Comparison of ENCODE assay signal across 21 cellular contexts in genomic region chr12:84983289-84983688, GRCh38. TPM values are rescaled to one million over a fixed set of nuclear protein-coding genes. Genes with fewer than 3 reads are reported as not detected.
A peak's percentile ranks its signal among the peaks of the same experiment; 100 is the strongest.
DNase-seq lines count a peak whose midpoint lies in the region; ATAC-seq, FAIRE-seq and TF ChIP-seq lines count a peak whose summit lies in the region.
"Had no signal": no experiment of that assay in that cellular context is flagged by ENCODE, and none has a peak within 500 bp of the region (broad histone marks: within the 10 kb centered on the region; RNA-seq: fewer than 3 reads in every experiment).

No MANE protein-coding gene starts in this region.

- no peaks in the 10 kb centered on the region for H3K36me3 Mint-ChIP-seq in glutamatergic neuron (ENCODE audit: unreplicated experiment)
- H3K36me3 Mint-ChIP-seq: CD4-positive, CD25-positive, alpha-beta regulatory T cell had no signal

- ATAC-seq in HG02759 (IDR thresholded peaks at IDR 0.05; ENCODE audit: unreplicated experiment), result no peak
- ATAC-seq in lower lobe of right lung, result no peak
- ATAC-seq: HepG2 had no signal

- intact Hi-C loops in lower lobe of right lung (cut with DNase I), result no loop called here

- H3K9me3 ChIP-seq in lower lobe of right lung, result no peaks in the 10 kb centered on the region
- H3K9me3 ChIP-seq: BLaER1 treated with 17β-estradiol and CSF1 and Interleukin-3, amounts not matched to agents 10 nM and 100 nM had no signal

- no peak for TF ChIP-seq POLR2A in GM12891 (IDR thresholded peaks at IDR 0.05; ENCODE audit: low read depth, low read length)

- no peaks in the 10 kb centered on the region for H3K4me1 ChIP-seq in lower lobe of right lung
- H3K4me1 ChIP-seq: BLaER1 treated with 17β-estradiol and CSF1 and Interleukin-3, amounts not matched to agents 10 nM and 100 nM had no signal

- in situ Hi-C loops in SK-MEL-5 (cut with HindIII; ENCODE audit: low pct_unique_long_range_greater_than_20kb, low sequenced_read_pairs), result no loop called here

- no peaks in the 10 kb centered on the region for H3K9me3 Mint-ChIP-seq in glutamatergic neuron (ENCODE audit: unreplicated experiment)

- H3K27me3 Mint-ChIP-seq in glutamatergic neuron (ENCODE audit: unreplicated experiment), result no peaks in the 10 kb centered on the region
- H3K27me3 Mint-ChIP-seq: CD4-positive, CD25-positive, alpha-beta regulatory T cell had no signal

- no peaks in the 10 kb centered on the region for H3K27me3 ChIP-seq in lower lobe of right lung (ENCODE audit: low read depth)
- H3K27me3 ChIP-seq: BLaER1 treated with 17β-estradiol and CSF1 and Interleukin-3, amounts not matched to agents 10 nM and 100 nM had no signal

- no peak overlapping the region for H3K4me3 ChIP-seq in lower lobe of right lung
- H3K4me3 ChIP-seq: BLaER1 treated with 17β-estradiol and CSF1 and Interleukin-3, amounts not matched to agents 10 nM and 100 nM; GM23248 had no signal

- no peak overlapping the region for H3K4me3 Mint-ChIP-seq in glutamatergic neuron (ENCODE audit: unreplicated experiment)
- H3K4me3 Mint-ChIP-seq: CD4-positive, CD25-positive, alpha-beta regulatory T cell had no signal

- TF ChIP-seq CTCF in glutamatergic neuron (IDR thresholded peaks at IDR 0.05; ENCODE audit: partially characterized antibody, unreplicated experiment), result no peak
- no peak for TF ChIP-seq CTCF in lower lobe of right lung (IDR thresholded peaks at IDR 0.05)

- no peak for FAIRE-seq in GM12891 (lab: Jason Lieb, UNC)
- FAIRE-seq: GM18507, HepG2, HTR-8/SVneo had no signal

- no peak overlapping the region for H3K27ac ChIP-seq in lower lobe of right lung
- H3K27ac ChIP-seq: BLaER1 treated with 17β-estradiol and CSF1 and Interleukin-3, amounts not matched to agents 10 nM and 100 nM; GM23248 had no signal

- no peaks in the 10 kb centered on the region for H3K36me3 ChIP-seq in lower lobe of right lung
- H3K36me3 ChIP-seq: BLaER1 treated with 17β-estradiol and CSF1 and Interleukin-3, amounts not matched to agents 10 nM and 100 nM had no signal

- DNase-seq in NCI-H82 (lab: John Stamatoyannopoulos, UW) (peak; percentile 33), NCI-H82 treated with DMSO at 0.1 percent for 48 hours (lab: John Stamatoyannopoulos, UW; ENCODE audit: unreplicated experiment) (no peak), SK-MEL-5 (ENCODE audit: low read depth, low spot score) (peak; percentile 50), glutamatergic neuron (no peak), lower lobe of right lung (no peak), GM12891 (ENCODE audit: insufficient read length, low spot score) (no peak)
- DNase-seq: ACHN; Calu3; CD4-positive, CD25-positive, alpha-beta regulatory T cell; DMS 273 treated with DMSO at 0.1 percent for 48 hours; DMS79; EL; GDM1; GM23248; H7 had no signal

- peaks cover 32% of the 10 kb centered on the region for H3K4me1 Mint-ChIP-seq in glutamatergic neuron (ENCODE audit: low read depth, unreplicated experiment)
- H3K4me1 Mint-ChIP-seq: CD4-positive, CD25-positive, alpha-beta regulatory T cell had no signal

- peak overlapping the region; percentile 49 for H3K27ac Mint-ChIP-seq in glutamatergic neuron (ENCODE audit: unreplicated experiment)
- H3K27ac Mint-ChIP-seq: CD4-positive, CD25-positive, alpha-beta regulatory T cell had no signal

TF ChIP-seq in GM12891, 5 proteins besides CTCF, POLR2A, EP300 and RAD21:
- TF ChIP-seq PAX5 (IDR thresholded peaks at IDR 0.05; ENCODE audit: insufficient read depth, low read length, severe bottlenecking) (no peak), POU2F2 (IDR thresholded peaks at IDR 0.05; ENCODE audit: low read depth, low read length) (no peak), SPI1 (IDR thresholded peaks at IDR 0.05; ENCODE audit: low read depth, low read length) (no peak), POLR2AphosphoS5 (IDR thresholded peaks at IDR 0.05; ENCODE audit: low read depth, low read length) (no peak), TAF1 (IDR thresholded peaks at IDR 0.05; ENCODE audit: low read depth, low read length) (no peak)
TF ChIP-seq in GM12891: peak in this region for 0.

RNA-seq across cellular contexts. Expression of gene TSPAN19, which starts 52.8 kb away (rescaled TPM):
- 0.48 and 0.69 TPM in 2 replicates for total RNA-seq in SK-MEL-5 (2014; rRNA removed; shearing (Covaris generic))
- polyA plus RNA-seq in SK-MEL-5 (2015; cell fraction: cytosol; rRNA removed), result 0.05 TPM in 1 of 2 replicates, not detected in the other
- 7.2 and 7.4 TPM in 2 replicates for polyA plus RNA-seq in SK-MEL-5 (2015; cell fraction: nucleus; rRNA removed)
- 2.9 TPM for total RNA-seq in glutamatergic neuron (ENCODE audit: unreplicated experiment)
- total RNA-seq in lower lobe of right lung, result 6.6 TPM
- not detected for polyA plus RNA-seq in GM12891 (2012; ENCODE audit: low read depth, missing spikeins)
- total RNA-seq: A172; Calu3; CD4-positive, CD25-positive, alpha-beta regulatory T cell; GM23248; H7; HepG2 had no signal
- polyA plus RNA-seq: CD4-positive, CD25-positive, alpha-beta regulatory T cell; HepG2 had no signal

RNA-seq across cellular contexts. Expression of gene LRRIQ1, which starts 52.9 kb away (rescaled TPM):
- 0.90 and 0.95 TPM in 2 replicates for total RNA-seq in SK-MEL-5 (2014; rRNA removed; shearing (Covaris generic))
- polyA plus RNA-seq in SK-MEL-5 (2015; cell fraction: cytosol; rRNA removed), result 1.1 and 1.5 TPM in 2 replicates
- 4.3 and 22.4 TPM in 2 replicates for polyA plus RNA-seq in SK-MEL-5 (2015; cell fraction: nucleus; rRNA removed)
- total RNA-seq in glutamatergic neuron (ENCODE audit: unreplicated experiment) (10.6 TPM), lower lobe of right lung (10.6 TPM)
- 0.03 TPM for polyA plus RNA-seq in GM12891 (2012; ENCODE audit: low read depth, missing spikeins)
- total RNA-seq: CD4-positive, CD25-positive, alpha-beta regulatory T cell; HepG2 had no signal
- polyA plus RNA-seq: CD4-positive, CD25-positive, alpha-beta regulatory T cell; HepG2 had no signal

Comparison
In these comparisons a context has a peak if more than half of its experiments do, and no peak if none do; other contexts are left out.
1. DNase-seq: peak in NCI-H82 (single experiment) and SK-MEL-5 (single experiment); none in NCI-H82 treated with DMSO at 0.1 percent for 48 hours (single experiment), glutamatergic neuron (single experiment), lower lobe of right lung (single experiment) and GM12891 (single experiment).